In the genomic region with DNA sequence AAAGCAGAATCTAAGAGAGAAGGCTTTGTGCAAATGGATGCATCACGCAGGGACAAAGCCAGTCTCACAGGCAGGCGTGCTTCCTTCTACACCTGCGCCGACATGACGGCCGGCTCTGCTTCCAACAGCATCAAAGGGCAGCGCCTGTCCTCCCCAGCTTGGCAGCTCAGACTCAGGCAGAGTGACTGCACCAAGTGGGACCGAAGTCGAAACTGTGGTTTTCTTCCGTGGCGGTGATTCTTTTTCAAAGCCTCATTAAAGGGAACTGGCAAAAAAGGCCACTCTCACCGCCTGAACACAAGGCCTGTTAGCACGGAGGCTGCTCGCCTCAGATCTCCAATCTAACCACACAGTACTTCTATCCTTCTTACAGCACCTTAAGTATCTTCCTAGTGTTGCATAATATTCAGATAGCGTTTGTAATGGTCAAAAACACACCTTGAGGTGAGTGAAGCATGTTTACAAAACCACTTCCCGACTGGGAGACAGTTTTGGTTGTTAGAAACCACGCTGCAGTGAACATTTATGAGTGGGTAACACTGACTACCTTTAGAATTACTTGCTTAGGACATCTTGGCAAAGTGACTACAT, we compare ENCODE assay signal across 10 cellular contexts.
DNase-seq lines count a peak whose midpoint lies in the region; ATAC-seq lines count a peak whose summit lies in the region.
"Had no signal": no experiment of that assay in that cellular context is flagged by ENCODE, and none has a peak within 500 bp of the region (broad histone marks: within the 10 kb centered on the region; RNA-seq: fewer than 3 reads in every experiment).

No MANE protein-coding gene starts in this region.

- peaks cover 65% of the 10 kb centered on the region for H3K36me3 Mint-ChIP-seq in activated CD4-positive, alpha-beta memory T cell treated with anti-CD3 and anti-CD28 coated beads, Interleukin-2, amount 10 ng/mL, durations not matched to agents 7 days and 5 days (ENCODE audit: low read depth)
- peaks cover 10 to 38% (median 27%) of the 10 kb centered on the region in 3 donors for H3K36me3 Mint-ChIP-seq in immature natural killer cell

- peak overlapping the region; percentile 60 for H3K27ac Mint-ChIP-seq in activated CD4-positive, alpha-beta memory T cell treated with anti-CD3 and anti-CD28 coated beads, Interleukin-2, amount 10 ng/mL, durations not matched to agents 7 days and 5 days
- H3K27ac Mint-ChIP-seq in immature natural killer cell, result peak overlapping the region in 5 of 6 donors; percentile 47 to 82 (median 68)
- H3K27ac Mint-ChIP-seq in stimulated activated naive CD8-positive, alpha-beta T cell treated with anti-CD3 and anti-CD28 coated beads, Interleukin-15, amount 100 ng/mL, for 72 hours, result peak overlapping the region in 1 of 2 donors; percentile 87

- CTCF ChIA-PET in activated CD4-positive, alpha-beta memory T cell treated with anti-CD3 and anti-CD28 coated beads, Interleukin-2, amount 10 ng/mL, durations not matched to agents 7 days and 5 days (lab: Charles Lee), result no interaction called here

- peak; percentile 16 for DNase-seq in activated CD8-positive, alpha-beta memory T cell treated with anti-CD3 and anti-CD28 coated beads, Interleukin-2, amount 50 U/mL, for 4 hours
- no peak for DNase-seq in activated CD8-positive, alpha-beta memory T cell treated with anti-CD3 and anti-CD28 coated beads for 24 hours
- DNase-seq in activated CD4-positive, alpha-beta memory T cell treated with anti-CD3 and anti-CD28 coated beads, Interleukin-2, amount 10 ng/mL, durations not matched to agents 7 days and 5 days, result peak; percentile 44
- peak; percentile 29 to 58 (median 47) for DNase-seq in immature natural killer cell
- DNase-seq in stimulated activated naive CD8-positive, alpha-beta T cell treated with anti-CD3 and anti-CD28 coated beads, Interleukin-15, amount 100 ng/mL, for 72 hours, result peak; percentile 35 to 39
- DNase-seq: GDM1; stimulated activated CD4-positive, alpha-beta T cell treated with anti-CD3 and anti-CD28 coated beads, Interleukin-4, amount 100 ng/mL, for 1 hour had no signal

- ATAC-seq in stimulated activated naive CD8-positive, alpha-beta T cell treated with anti-CD3 and anti-CD28 coated beads, Interleukin-15, amount 100 ng/mL, for 72 hours, result peak; percentile 91
- ATAC-seq in GM19452 (IDR thresholded peaks at IDR 0.05; ENCODE audit: unreplicated experiment) (no peak), HG03342 (IDR thresholded peaks at IDR 0.05; ENCODE audit: unreplicated experiment) (no peak), HG03095 (IDR thresholded peaks at IDR 0.05; ENCODE audit: unreplicated experiment) (no peak)

- H3K4me3 Mint-ChIP-seq in activated CD4-positive, alpha-beta memory T cell treated with anti-CD3 and anti-CD28 coated beads, Interleukin-2, amount 10 ng/mL, durations not matched to agents 7 days and 5 days, result no peak overlapping the region
- peak overlapping the region; percentile 36 to 75 (median 63) for H3K4me3 Mint-ChIP-seq in immature natural killer cell
- peak overlapping the region in 1 of 2 donors; percentile 21 for H3K4me3 Mint-ChIP-seq in stimulated activated naive CD8-positive, alpha-beta T cell treated with anti-CD3 and anti-CD28 coated beads, Interleukin-15, amount 100 ng/mL, for 72 hours

- H3K4me1 Mint-ChIP-seq in activated CD4-positive, alpha-beta memory T cell treated with anti-CD3 and anti-CD28 coated beads, Interleukin-2, amount 10 ng/mL, durations not matched to agents 7 days and 5 days, result peaks cover 28% of the 10 kb centered on the region
- H3K4me1 Mint-ChIP-seq in immature natural killer cell, result peaks cover 45 to 48% of the 10 kb centered on the region in 2 donors
- peaks cover 30% of the 10 kb centered on the region for H3K4me1 Mint-ChIP-seq in stimulated activated naive CD8-positive, alpha-beta T cell treated with anti-CD3 and anti-CD28 coated beads, Interleukin-15, amount 100 ng/mL, for 72 hours

- H3K27me3 Mint-ChIP-seq in activated CD4-positive, alpha-beta memory T cell treated with anti-CD3 and anti-CD28 coated beads, Interleukin-2, amount 10 ng/mL, durations not matched to agents 7 days and 5 days, result no peaks in the 10 kb centered on the region
- peaks cover 0 to 4% (median 4%) of the 10 kb centered on the region in 3 donors for H3K27me3 Mint-ChIP-seq in immature natural killer cell (ENCODE audit: low read depth in 3 of 3)
- no peaks in the 10 kb centered on the region for H3K27me3 Mint-ChIP-seq in stimulated activated naive CD8-positive, alpha-beta T cell treated with anti-CD3 and anti-CD28 coated beads, Interleukin-15, amount 100 ng/mL, for 72 hours

- no peaks in the 10 kb centered on the region for H3K9me3 Mint-ChIP-seq in activated CD4-positive, alpha-beta memory T cell treated with anti-CD3 and anti-CD28 coated beads, Interleukin-2, amount 10 ng/mL, durations not matched to agents 7 days and 5 days
- H3K9me3 Mint-ChIP-seq in immature natural killer cell, result peaks cover 0 to 5% (median under 1%) of the 10 kb centered on the region in 6 donors
- H3K9me3 Mint-ChIP-seq in stimulated activated naive CD8-positive, alpha-beta T cell treated with anti-CD3 and anti-CD28 coated beads, Interleukin-15, amount 100 ng/mL, for 72 hours, result peaks cover 0 to 7% of the 10 kb centered on the region in 2 donors

- POLR2A ChIA-PET in activated CD4-positive, alpha-beta memory T cell treated with anti-CD3 and anti-CD28 coated beads, Interleukin-2, amount 10 ng/mL, durations not matched to agents 7 days and 5 days (lab: Charles Lee), result no interaction called here
